ENCODE assay signal across 40 cellular contexts in the genomic region with DNA sequence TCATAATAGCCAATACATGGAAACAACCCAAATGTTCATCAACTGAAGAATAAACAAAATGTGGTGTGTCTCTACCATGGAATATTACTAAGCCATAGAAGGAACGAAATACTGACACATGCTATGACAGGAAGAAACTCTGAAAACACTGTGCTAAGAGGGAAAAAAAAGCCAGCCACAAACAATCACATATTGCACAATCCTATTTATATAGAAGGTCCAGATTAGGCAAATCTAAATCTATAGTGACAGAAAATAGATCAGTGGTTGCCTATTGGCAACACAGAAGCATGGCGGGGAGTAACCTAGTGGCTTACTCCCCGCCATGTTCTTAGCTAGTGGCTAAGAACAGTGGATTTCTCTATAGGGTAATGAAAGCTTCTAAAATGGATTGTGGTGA.
"Had no signal": no experiment of that assay in that cellular context is flagged by ENCODE, and none has a peak within 500 bp of the region (broad histone marks: within the 10 kb centered on the region; RNA-seq: fewer than 3 reads in every experiment).

No MANE protein-coding gene starts in this region.

- FAIRE-seq: astrocyte, bronchial epithelial cell had no signal

- DNase-seq: activated effector memory CD4-positive, alpha-beta T cell treated with anti-CD3 and anti-CD28 coated beads, Interleukin-2, amount 50 U/mL, for 16 hours; activated effector memory CD4-positive, alpha-beta T cell treated with Interleukin-2 at 50 U/mL for 16 hours; activated gamma-delta T cell; activated gamma-delta T cell treated with Interleukin-2 at 50 U/mL for 16 hours; activated naive CD4-positive, alpha-beta T cell; activated naive CD4-positive, alpha-beta T cell treated with anti-CD3 and anti-CD28 coated beads for 36 hours; activated naive CD4-positive, alpha-beta T cell treated with anti-CD3 and anti-CD28 coated beads, Interleukin-2, amount 10 ng/mL, durations not matched to agents 7 days and 5 days; activated naive CD4-positive, alpha-beta T cell treated with anti-CD3 and anti-CD28 coated beads, Interleukin-2, amount 50 U/mL, for 16 hours; activated naive CD4-positive, alpha-beta T cell treated with Interleukin-2 at 50 U/mL for 16 hours; activated naive CD8-positive, alpha-beta T cell treated with anti-CD3 and anti-CD28 coated beads for 36 hours; activated naive CD8-positive, alpha-beta T cell treated with anti-CD3 and anti-CD28 coated beads, Interleukin-2, amount 10 ng/mL, durations not matched to agents 7 days and 5 days; activated naive CD8-positive, alpha-beta T cell treated with anti-CD3 and anti-CD28 coated beads, Interleukin-2, amount 50 U/mL, for 24 hours; activated T-cell treated with anti-CD3 and anti-CD28 coated beads, Interleukin-2, amount 50 U/mL, for 1 hour; activated T-cell treated with anti-CD3 and anti-CD28 coated beads, Interleukin-2, amount 50 U/mL, for 24 hours; activated T-cell treated with anti-CD3 and anti-CD28 coated beads, Interleukin-2, amount 50 U/mL, for 4 hours; activated T-cell treated with anti-CD3 and anti-CD28 coated beads, Interleukin-2, amount 50 U/mL, for 48 hours; activated T-cell treated with anti-CD3 and anti-CD28 coated beads, Interleukin-2, amount 50 U/mL, for 72 hours; amniotic stem cell; amygdala; anterior cingulate cortex; aorta; body of pancreas; brain microvascular endothelial cell; caudate nucleus; central memory CD4-positive, alpha-beta T cell; cerebellar nuclear complex had no signal

- H3K4me3 ChIP-seq: adrenal gland, ascending aorta, body of pancreas, breast epithelium, cardiac muscle cell had no signal

- ATAC-seq: activated naive CD4-positive, alpha-beta T cell treated with anti-CD3 and anti-CD28 coated beads, Interleukin-2, amount 50 U/mL, for 72 hours; activated naive CD8-positive, alpha-beta T cell treated with anti-CD3 and anti-CD28 coated beads, Interleukin-2, amount 50 U/mL, for 24 hours; activated T-cell treated with anti-CD3 and anti-CD28 coated beads, Interleukin-2, amount 50 U/mL, for 4 hours; activated T-cell treated with anti-CD3 and anti-CD28 coated beads, Interleukin-2, amount 50 U/mL, for 72 hours; activated T-helper 17 cell treated with anti-CD3 and anti-CD28 coated beads, Interleukin-2, amount 50 U/mL, for 72 hours; body of pancreas had no signal

- H3K36me3 Mint-ChIP-seq: activated naive CD4-positive, alpha-beta T cell treated with anti-CD3 and anti-CD28 coated beads, Interleukin-2, amount 10 ng/mL, durations not matched to agents 7 days and 5 days; activated naive CD4-positive, alpha-beta T cell treated with anti-CD3 and anti-CD28 coated beads, Interleukin-2, amount 50 U/mL, for 24 hours; activated naive CD4-positive, alpha-beta T cell treated with anti-CD3 and anti-CD28 coated beads, Interleukin-2, amount 50 U/mL, for 72 hours; activated naive CD8-positive, alpha-beta T cell treated with anti-CD3 and anti-CD28 coated beads for 36 hours; activated naive CD8-positive, alpha-beta T cell treated with anti-CD3 and anti-CD28 coated beads, Interleukin-2, amount 10 ng/mL, durations not matched to agents 7 days and 5 days; brain had no signal

- H3K4me1 ChIP-seq: adrenal gland, ascending aorta, breast epithelium had no signal

- H3K27me3 ChIP-seq: adrenal gland, ascending aorta, body of pancreas, brain microvascular endothelial cell, breast epithelium, cardiac muscle cell had no signal

- H3K9me3 Mint-ChIP-seq: activated naive CD4-positive, alpha-beta T cell treated with anti-CD3 and anti-CD28 coated beads for 36 hours; activated naive CD4-positive, alpha-beta T cell treated with anti-CD3 and anti-CD28 coated beads, Interleukin-2, amount 10 ng/mL, durations not matched to agents 7 days and 5 days; activated naive CD4-positive, alpha-beta T cell treated with anti-CD3 and anti-CD28 coated beads, Interleukin-2, amount 50 U/mL, for 24 hours; activated naive CD4-positive, alpha-beta T cell treated with anti-CD3 and anti-CD28 coated beads, Interleukin-2, amount 50 U/mL, for 72 hours; activated naive CD8-positive, alpha-beta T cell treated with anti-CD3 and anti-CD28 coated beads for 36 hours; activated naive CD8-positive, alpha-beta T cell treated with anti-CD3 and anti-CD28 coated beads, Interleukin-2, amount 10 ng/mL, durations not matched to agents 7 days and 5 days; activated naive CD8-positive, alpha-beta T cell treated with anti-CD3 and anti-CD28 coated beads, Interleukin-2, amount 50 U/mL, for 24 hours; activated T-cell treated with anti-CD3 and anti-CD28 coated beads, Interleukin-2, amount 50 U/mL, for 24 hours; activated T-cell treated with anti-CD3 and anti-CD28 coated beads, Interleukin-2, amount 50 U/mL, for 4 hours; activated T-cell treated with anti-CD3 and anti-CD28 coated beads, Interleukin-2, amount 50 U/mL, for 72 hours; activated T-helper 1 cell treated with anti-CD3 and anti-CD28 coated beads, Interleukin-12 subunit alpha, Interleukin-12 subunit beta, Interleukin-2, Interleukin-4 antibody, amounts not matched to agents 30 ng/mL and 10 ng/mL and 1 ng/mL, durations not matched to agents 14 hours and 24 hours and 36 hours; activated T-helper 17 cell treated with anti-CD3 and anti-CD28 coated beads, Interleukin-2, amount 50 U/mL, for 72 hours; activated T-helper 2 cell treated with anti-CD3 and anti-CD28 coated beads, Interferon-gamma antibody, Interleukin-2, Interleukin-4, amounts not matched to agents 10 μg/mL and 5 μg/mL and 100 μg/mL, durations not matched to agents 14 hours and 24 hours and 36 hours; central memory CD8-positive, alpha-beta T cell had no signal

- H3K4me3 Mint-ChIP-seq: activated naive CD4-positive, alpha-beta T cell treated with anti-CD3 and anti-CD28 coated beads for 36 hours; activated naive CD4-positive, alpha-beta T cell treated with anti-CD3 and anti-CD28 coated beads, Interleukin-2, amount 10 ng/mL, durations not matched to agents 7 days and 5 days; activated naive CD4-positive, alpha-beta T cell treated with anti-CD3 and anti-CD28 coated beads, Interleukin-2, amount 50 U/mL, for 24 hours; activated naive CD8-positive, alpha-beta T cell; activated naive CD8-positive, alpha-beta T cell treated with anti-CD3 and anti-CD28 coated beads for 36 hours; activated naive CD8-positive, alpha-beta T cell treated with anti-CD3 and anti-CD28 coated beads, Interleukin-2, amount 10 ng/mL, durations not matched to agents 7 days and 5 days; activated naive CD8-positive, alpha-beta T cell treated with anti-CD3 and anti-CD28 coated beads, Interleukin-2, amount 50 U/mL, for 24 hours; activated T-cell treated with anti-CD3 and anti-CD28 coated beads, Interleukin-2, amount 50 U/mL, for 24 hours; activated T-cell treated with anti-CD3 and anti-CD28 coated beads, Interleukin-2, amount 50 U/mL, for 4 hours; activated T-cell treated with anti-CD3 and anti-CD28 coated beads, Interleukin-2, amount 50 U/mL, for 72 hours; activated T-helper 1 cell treated with anti-CD3 and anti-CD28 coated beads, Interleukin-12 subunit alpha, Interleukin-12 subunit beta, Interleukin-2, Interleukin-4 antibody, amounts not matched to agents 30 ng/mL and 10 ng/mL and 1 ng/mL, durations not matched to agents 14 hours and 24 hours and 36 hours; activated T-helper 17 cell treated with anti-CD3 and anti-CD28 coated beads, Interleukin-2, amount 50 U/mL, for 72 hours; brain; central memory CD8-positive, alpha-beta T cell had no signal

- H3K4me1 Mint-ChIP-seq: activated naive CD4-positive, alpha-beta T cell treated with anti-CD3 and anti-CD28 coated beads, Interleukin-2, amount 10 ng/mL, durations not matched to agents 7 days and 5 days; activated naive CD4-positive, alpha-beta T cell treated with anti-CD3 and anti-CD28 coated beads, Interleukin-2, amount 50 U/mL, for 24 hours; activated naive CD8-positive, alpha-beta T cell treated with anti-CD3 and anti-CD28 coated beads for 36 hours; activated naive CD8-positive, alpha-beta T cell treated with anti-CD3 and anti-CD28 coated beads, Interleukin-2, amount 10 ng/mL, durations not matched to agents 7 days and 5 days; activated naive CD8-positive, alpha-beta T cell treated with anti-CD3 and anti-CD28 coated beads, Interleukin-2, amount 50 U/mL, for 24 hours; activated T-helper 17 cell treated with anti-CD3 and anti-CD28 coated beads, Interleukin-2, amount 50 U/mL, for 72 hours; brain; central memory CD8-positive, alpha-beta T cell had no signal

- H3K9me3 ChIP-seq: adrenal gland, ascending aorta, body of pancreas, breast epithelium had no signal

- H3K27ac ChIP-seq: adrenal gland, ascending aorta, body of pancreas, brain microvascular endothelial cell, breast epithelium, cardiac muscle cell had no signal

- H3K27ac Mint-ChIP-seq: activated naive CD4-positive, alpha-beta T cell treated with anti-CD3 and anti-CD28 coated beads for 36 hours; activated naive CD4-positive, alpha-beta T cell treated with anti-CD3 and anti-CD28 coated beads, Interleukin-2, amount 10 ng/mL, durations not matched to agents 7 days and 5 days; activated naive CD4-positive, alpha-beta T cell treated with anti-CD3 and anti-CD28 coated beads, Interleukin-2, amount 50 U/mL, for 24 hours; activated naive CD4-positive, alpha-beta T cell treated with anti-CD3 and anti-CD28 coated beads, Interleukin-2, amount 50 U/mL, for 72 hours; activated naive CD8-positive, alpha-beta T cell; activated naive CD8-positive, alpha-beta T cell treated with anti-CD3 and anti-CD28 coated beads for 36 hours; activated naive CD8-positive, alpha-beta T cell treated with anti-CD3 and anti-CD28 coated beads, Interleukin-2, amount 10 ng/mL, durations not matched to agents 7 days and 5 days; activated naive CD8-positive, alpha-beta T cell treated with anti-CD3 and anti-CD28 coated beads, Interleukin-2, amount 50 U/mL, for 24 hours; activated T-cell treated with anti-CD3 and anti-CD28 coated beads, Interleukin-2, amount 50 U/mL, for 24 hours; activated T-cell treated with anti-CD3 and anti-CD28 coated beads, Interleukin-2, amount 50 U/mL, for 72 hours; activated T-helper 1 cell treated with anti-CD3 and anti-CD28 coated beads, Interleukin-12 subunit alpha, Interleukin-12 subunit beta, Interleukin-2, Interleukin-4 antibody, amounts not matched to agents 30 ng/mL and 10 ng/mL and 1 ng/mL, durations not matched to agents 14 hours and 24 hours and 36 hours; activated T-helper 17 cell treated with anti-CD3 and anti-CD28 coated beads, Interleukin-2, amount 50 U/mL, for 72 hours; activated T-helper 2 cell treated with anti-CD3 and anti-CD28 coated beads, Interferon-gamma antibody, Interleukin-2, Interleukin-4, amounts not matched to agents 10 μg/mL and 5 μg/mL and 100 μg/mL, durations not matched to agents 14 hours and 24 hours and 36 hours; brain had no signal

- H3K36me3 ChIP-seq: adrenal gland, ascending aorta, brain microvascular endothelial cell, breast epithelium, cardiac muscle cell had no signal
